ENCODE assay signal across 27 cellular contexts in genomic region chr7:131533566-131534561, GRCh38. TPM values are rescaled to one million over a fixed set of nuclear protein-coding genes. Genes with fewer than 3 reads are reported as not detected.
A peak's percentile ranks its signal among the peaks of the same experiment; 100 is the strongest.
DNase-seq lines count a peak whose midpoint lies in the region; ATAC-seq and TF ChIP-seq lines count a peak whose summit lies in the region.
"Had no signal": no experiment of that assay in that cellular context is flagged by ENCODE, and none has a peak within 500 bp of the region (broad histone marks: within the 10 kb centered on the region; RNA-seq: fewer than 3 reads in every experiment).

No MANE protein-coding gene starts in this region.

- no peaks in the 10 kb centered on the region for H3K36me3 ChIP-seq in left ventricle myocardium inferior
- no peaks in the 10 kb centered on the region for H3K36me3 ChIP-seq in thyroid gland
- H3K36me3 ChIP-seq in trophoblast cell (ENCODE audit: control insufficient read depth in 1 of 2, insufficient read depth in 2 of 2, low read length in 2 of 2) = peaks cover 6% of the 10 kb centered on the region in 2 experiments
- H3K36me3 ChIP-seq: BLaER1, brain microvascular endothelial cell, neutrophil had no signal

- no peak overlapping the region for H3K14ac ChIP-seq in trophoblast cell (ENCODE audit: low read length)

- H2BK5ac ChIP-seq in trophoblast cell (ENCODE audit: low read depth, low read length, poor library complexity) = no peak overlapping the region

- peaks cover 4% of the 10 kb centered on the region for H3K79me1 ChIP-seq in trophoblast cell (ENCODE audit: low read length)

- no peak overlapping the region for H3K9ac ChIP-seq in trophoblast cell (ENCODE audit: low read length)
- H3K9ac ChIP-seq: BLaER1 had no signal

- no peaks in the 10 kb centered on the region for H3K9me3 ChIP-seq in left ventricle myocardium inferior (replicated peaks)
- no peaks in the 10 kb centered on the region for H3K9me3 ChIP-seq in thyroid gland
- H3K9me3 ChIP-seq in trophoblast cell (ENCODE audit: insufficient read depth, low read depth, low read length) = no peaks in the 10 kb centered on the region
- H3K9me3 ChIP-seq: BLaER1, neutrophil had no signal

- peaks cover 28% of the 10 kb centered on the region for H3K36me3 Mint-ChIP-seq in WTC11
- no peaks in the 10 kb centered on the region for H3K36me3 Mint-ChIP-seq in neural crest cell (ENCODE audit: low read depth)
- H3K36me3 Mint-ChIP-seq: activated naive CD4-positive, alpha-beta T cell treated with anti-CD3 and anti-CD28 coated beads, Interleukin-2, amount 50 U/mL, for 24 hours; type B pancreatic cell had no signal

- no peak overlapping the region for H3K23ac ChIP-seq in trophoblast cell (ENCODE audit: low read length)

- H2BK12ac ChIP-seq in trophoblast cell (ENCODE audit: low read length) = no peak overlapping the region

- H3K4me3 Mint-ChIP-seq in WTC11 (no peak overlapping the region), neural crest cell (no peak overlapping the region)
- H3K4me3 Mint-ChIP-seq: activated naive CD4-positive, alpha-beta T cell treated with anti-CD3 and anti-CD28 coated beads, Interleukin-2, amount 50 U/mL, for 24 hours; type B pancreatic cell had no signal

- no peak for DNase-seq in WTC11 (ENCODE audit: low spot score)
- DNase-seq in left ventricle myocardium inferior = no peak
- no peak for DNase-seq in neural crest cell (ENCODE audit: low read depth, low spot score)
- DNase-seq in thyroid gland = no peak
- no peak for DNase-seq in trophoblast cell
- DNase-seq in H4 (ENCODE audit: low spot score) = no peak
- DNase-seq in medulla oblongata (ENCODE audit: extremely low spot score) = no peak
- DNase-seq: activated CD4-positive, alpha-beta T cell treated with anti-CD3 and anti-CD28 coated beads for 4 hours; amniotic stem cell; brain microvascular endothelial cell; DMS153; effector CD4-positive, alpha-beta T cell; glutamatergic neuron; islet precursor cell; KBM-7; NCI-H1092; NCI-H1694; NCI-H2171 treated with DMSO at 0.1 percent for 48 hours; NCI-H524; SHP77; stimulated activated CD4-positive, alpha-beta T cell treated with anti-CD3 and anti-CD28 coated beads, Interleukin-4, amount 100 ng/mL, for 24 hours had no signal

- CTCF ChIA-PET in WTC11 (lab: Charles Lee) = interaction anchor here (0.6 to 3.2 kb wide), 3 partner anchors 12 to 563 kb away, joined by 5 to 21 read pairs (median 7); no protein-coding TSS in a partner anchor

- H4K8ac ChIP-seq in trophoblast cell (ENCODE audit: low read depth, low read length) = no peak overlapping the region

- no peaks in the 10 kb centered on the region for H3K9me3 Mint-ChIP-seq in WTC11
- H3K9me3 Mint-ChIP-seq in neural crest cell = no peaks in the 10 kb centered on the region
- H3K9me3 Mint-ChIP-seq: activated naive CD4-positive, alpha-beta T cell treated with anti-CD3 and anti-CD28 coated beads, Interleukin-2, amount 50 U/mL, for 24 hours; type B pancreatic cell had no signal

- H3K27me3 Mint-ChIP-seq in WTC11 (ENCODE audit: low read depth) (no peaks in the 10 kb centered on the region), neural crest cell (ENCODE audit: low read depth) (peaks cover under 1% of the 10 kb centered on the region)
- H3K27me3 Mint-ChIP-seq: activated naive CD4-positive, alpha-beta T cell treated with anti-CD3 and anti-CD28 coated beads, Interleukin-2, amount 50 U/mL, for 24 hours; progenitor cell of endocrine pancreas; type B pancreatic cell had no signal

- 82 to 87% methylated on average over 13 to 15 of the region's 15 CpGs for WGBS in thyroid gland, 2 donors
- WGBS in trophoblast cell (ENCODE audit: extremely low coverage, insufficient coverage, insufficient read length) = no CpG with 5 or more reads among the region's 15 CpGs

- H3K79me2 ChIP-seq in trophoblast cell (ENCODE audit: control insufficient read depth, insufficient read depth, low read length, poor library complexity) = peaks cover 4% of the 10 kb centered on the region

- intact Hi-C loops in left ventricle myocardium inferior (cut with micrococcal nuclease) = no loop called here
- intact Hi-C loops in thyroid gland (cut with DNase I) = no loop called here

- TF ChIP-seq CTCF in WTC11 (IDR thresholded peaks at IDR 0.05) = no peak
- no peak for TF ChIP-seq CTCF in left ventricle myocardium inferior (IDR thresholded peaks at IDR 0.05; ENCODE audit: borderline replicate concordance)
- no peak for TF ChIP-seq CTCF in neural crest cell (conservative IDR thresholded peaks at IDR 0.05)
- TF ChIP-seq CTCF in thyroid gland (IDR thresholded peaks at IDR 0.05) = no peak

- no peak overlapping the region for H2AFZ ChIP-seq in trophoblast cell (ENCODE audit: insufficient read depth, low read length, poor library complexity)

- H3K4me2 ChIP-seq in trophoblast cell (ENCODE audit: low read length) = no peak overlapping the region
- H3K4me2 ChIP-seq: BLaER1 had no signal

- no peaks in the 10 kb centered on the region for H3K27me3 ChIP-seq in left ventricle myocardium inferior (ENCODE audit: low read depth)
- H3K27me3 ChIP-seq in thyroid gland = no peaks in the 10 kb centered on the region
- H3K27me3 ChIP-seq in trophoblast cell (ENCODE audit: insufficient read depth, low read length) = no peaks in the 10 kb centered on the region
- H3K27me3 ChIP-seq: BLaER1, brain microvascular endothelial cell, neutrophil had no signal

- H3K27ac Mint-ChIP-seq in WTC11 (peak overlapping the region; percentile 57; the same call in 1 of the 2 replicates), neural crest cell (ENCODE audit: unreplicated experiment) (peak overlapping the region; percentile 27)
- H3K27ac Mint-ChIP-seq: activated naive CD4-positive, alpha-beta T cell treated with anti-CD3 and anti-CD28 coated beads, Interleukin-2, amount 50 U/mL, for 24 hours; progenitor cell of endocrine pancreas; type B pancreatic cell had no signal

- no peak overlapping the region for H4K91ac ChIP-seq in trophoblast cell (ENCODE audit: low read depth, low read length)

- H3K4me1 ChIP-seq in left ventricle myocardium inferior = peaks cover 94% of the 10 kb centered on the region
- H3K4me1 ChIP-seq in thyroid gland = no peaks in the 10 kb centered on the region
- H3K4me1 ChIP-seq in trophoblast cell (ENCODE audit: control insufficient read depth in 1 of 2, insufficient read depth in 2 of 2, low read length in 2 of 2) = peaks cover 14% of the 10 kb centered on the region in 2 experiments

- H4K12ac ChIP-seq in trophoblast cell (ENCODE audit: low read depth, low read length) = no peak overlapping the region

- no peak for TF ChIP-seq POLR2A in thyroid gland (IDR thresholded peaks at IDR 0.05)

- ATAC-seq in WTC11 (no peak), HG03280 (IDR thresholded peaks at IDR 0.05; ENCODE audit: unreplicated experiment) (no peak)

- POLR2A ChIA-PET in WTC11 (lab: Charles Lee) = interaction anchor here (0.6 to 1.4 kb wide), 2 partner anchors 9 to 45 kb away, joined by 3 to 6 read pairs; no protein-coding TSS in a partner anchor

- H3K27ac ChIP-seq in left ventricle myocardium inferior (replicated peaks) = peak overlapping the region; percentile 86
- H3K27ac ChIP-seq in thyroid gland = peak overlapping the region in 2 of 3 donors; percentile 50 to 65
- no peak overlapping the region for H3K27ac ChIP-seq in trophoblast cell (ENCODE audit: low read depth, low read length)
- H3K27ac ChIP-seq: BLaER1, brain microvascular endothelial cell, neutrophil had no signal

- H3K4me1 Mint-ChIP-seq in WTC11 (peaks cover 79% of the 10 kb centered on the region), neural crest cell (no peaks in the 10 kb centered on the region)
- H3K4me1 Mint-ChIP-seq: activated naive CD4-positive, alpha-beta T cell treated with anti-CD3 and anti-CD28 coated beads, Interleukin-2, amount 50 U/mL, for 24 hours had no signal

- H3K18ac ChIP-seq in trophoblast cell (ENCODE audit: low read length) = no peak overlapping the region

- H3K4me3 ChIP-seq in left ventricle myocardium inferior (peak overlapping the region; percentile 17), thyroid gland (replicated peaks in 1 of 3) (no peak overlapping the region), trophoblast cell (ENCODE audit: low read depth, low read length) (no peak overlapping the region)
- H3K4me3 ChIP-seq: BLaER1 had no signal

- no peak overlapping the region for H2BK120ac ChIP-seq in trophoblast cell (ENCODE audit: insufficient read depth, low read length, poor library complexity)

- H2AK5ac ChIP-seq in trophoblast cell (ENCODE audit: low read length) = no peak overlapping the region

- H3K4ac ChIP-seq in trophoblast cell (ENCODE audit: low read depth, low read length) = no peak overlapping the region

TF ChIP-seq in WTC11, 78 proteins besides CTCF, POLR2A, EP300 and RAD21:
- TF ChIP-seq TEAD4 (CRISPR knock-in tag; IDR thresholded peaks at IDR 0.05) (no peak), IRF2 (CRISPR knock-in tag; IDR thresholded peaks at IDR 0.05; ENCODE audit: borderline replicate concordance, low read depth) (no peak), SMAD4 (CRISPR knock-in tag; IDR thresholded peaks at IDR 0.05) (no peak), NFATC4 (CRISPR knock-in tag; IDR thresholded peaks at IDR 0.05) (no peak), CBFB (CRISPR knock-in tag; IDR thresholded peaks at IDR 0.05; ENCODE audit: low read depth) (no peak), RELA (CRISPR knock-in tag; IDR thresholded peaks at IDR 0.05; ENCODE audit: borderline replicate concordance) (no peak), NR2C2 (CRISPR knock-in tag; IDR thresholded peaks at IDR 0.05) (no peak), GTF2I (CRISPR knock-in tag; conservative IDR thresholded peaks at IDR 0.05) (no peak)
- TF ChIP-seq, protein P1, sequence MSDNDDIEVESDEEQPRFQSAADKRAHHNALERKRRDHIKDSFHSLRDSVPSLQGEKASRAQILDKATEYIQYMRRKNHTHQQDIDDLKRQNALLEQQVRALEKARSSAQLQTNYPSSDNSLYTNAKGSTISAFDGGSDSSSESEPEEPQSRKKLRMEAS (CRISPR knock-in tag; IDR thresholded peaks at IDR 0.05) = no peak
- TF ChIP-seq, protein P2, sequence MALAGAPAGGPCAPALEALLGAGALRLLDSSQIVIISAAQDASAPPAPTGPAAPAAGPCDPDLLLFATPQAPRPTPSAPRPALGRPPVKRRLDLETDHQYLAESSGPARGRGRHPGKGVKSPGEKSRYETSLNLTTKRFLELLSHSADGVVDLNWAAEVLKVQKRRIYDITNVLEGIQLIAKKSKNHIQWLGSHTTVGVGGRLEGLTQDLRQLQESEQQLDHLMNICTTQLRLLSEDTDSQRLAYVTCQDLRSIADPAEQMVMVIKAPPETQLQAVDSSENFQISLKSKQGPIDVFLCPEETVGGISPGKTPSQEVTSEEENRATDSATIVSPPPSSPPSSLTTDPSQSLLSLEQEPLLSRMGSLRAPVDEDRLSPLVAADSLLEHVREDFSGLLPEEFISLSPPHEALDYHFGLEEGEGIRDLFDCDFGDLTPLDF (CRISPR knock-in tag; IDR thresholded peaks at IDR 0.05) = no peak

RNA-seq across cellular contexts. Expression of gene PODXL, which starts 22.6 kb away (rescaled TPM):
- total RNA-seq in WTC11 (2021) (483 to 623 TPM (median 614 TPM) in 3 replicates), left ventricle myocardium inferior (67.4 TPM), neural crest cell (21.4 and 22.5 TPM in 2 replicates), thyroid gland (100 to 1,000 TPM in 1 of 4 donors, 10 to 100 TPM in 3; 47.7 to 125 (median 56.3) TPM)
- 124 and 125 TPM in 2 replicates for polyA plus RNA-seq in trophoblast cell (2013)
- 3.5 and 4.0 TPM in 2 replicates for total RNA-seq in H4 (2014; rRNA removed; shearing (Covaris generic))
